In genomic region chr7:8290645-8291308, GRCh38 we compare ENCODE assay signal across 11 cellular contexts.
DNase-seq lines count a peak whose midpoint lies in the region; ATAC-seq and TF ChIP-seq lines count a peak whose summit lies in the region.
"Had no signal": no experiment of that assay in that cellular context is flagged by ENCODE, and none has a peak within 500 bp of the region (broad histone marks: within the 10 kb centered on the region; RNA-seq: fewer than 3 reads in every experiment).

No MANE protein-coding gene starts in this region.

- in situ Hi-C loops in brain microvascular endothelial cell (cut with HindIII; ENCODE audit: low pct_ligation_motif_present, low sequenced_read_pairs), result no loop called here

- ATAC-seq in GM19463 (IDR thresholded peaks at IDR 0.05; ENCODE audit: unreplicated experiment), result no peak
- ATAC-seq in HG02678 (IDR thresholded peaks at IDR 0.05; ENCODE audit: unreplicated experiment), result no peak
- ATAC-seq: sciatic nerve had no signal

- H3K27me3 ChIP-seq in brain microvascular endothelial cell (replicated peaks), result no peaks in the 10 kb centered on the region
- H3K27me3 ChIP-seq: Peyer's patch had no signal

- H3K36me3 ChIP-seq in brain microvascular endothelial cell (replicated peaks), result no peaks in the 10 kb centered on the region
- H3K36me3 ChIP-seq: Peyer's patch had no signal

- no peak for TF ChIP-seq CTCF in brain microvascular endothelial cell (IDR thresholded peaks at IDR 0.05; ENCODE audit: low read depth, low read length, missing control alignments)

- no peak overlapping the region for H3K27ac ChIP-seq in brain microvascular endothelial cell
- H3K27ac ChIP-seq: Peyer's patch had no signal

- DNase-seq in DMS153 (lab: John Stamatoyannopoulos, UW) (peak; percentile 99), NCI-H1417 (lab: John Stamatoyannopoulos, UW) (peak; percentile 3 to 98 (median 87)), NCI-H774 (lab: John Stamatoyannopoulos, UW) (peak; percentile 85), left kidney (ENCODE audit: low read depth, low spot score) (peak; percentile 38), brain microvascular endothelial cell (no peak), hippocampal formation (lab: John Stamatoyannopoulos, UW) (no peak)
- DNase-seq: H7, Peyer's patch had no signal

- H3K4me3 ChIP-seq in brain microvascular endothelial cell (ENCODE audit: low read depth, low read length), result no peak overlapping the region
- H3K4me3 ChIP-seq: Peyer's patch had no signal

Comparison
In these comparisons a context has a peak if more than half of its experiments do, and no peak if none do; other contexts are left out.
1. DNase-seq: peak in DMS153 (single experiment), NCI-H1417 (3 of 3), NCI-H774 (single experiment) and left kidney (single experiment); none in brain microvascular endothelial cell (single experiment) and hippocampal formation (0 of 2).